Comparison of ENCODE assay signal across 24 cellular contexts in the genomic region with DNA sequence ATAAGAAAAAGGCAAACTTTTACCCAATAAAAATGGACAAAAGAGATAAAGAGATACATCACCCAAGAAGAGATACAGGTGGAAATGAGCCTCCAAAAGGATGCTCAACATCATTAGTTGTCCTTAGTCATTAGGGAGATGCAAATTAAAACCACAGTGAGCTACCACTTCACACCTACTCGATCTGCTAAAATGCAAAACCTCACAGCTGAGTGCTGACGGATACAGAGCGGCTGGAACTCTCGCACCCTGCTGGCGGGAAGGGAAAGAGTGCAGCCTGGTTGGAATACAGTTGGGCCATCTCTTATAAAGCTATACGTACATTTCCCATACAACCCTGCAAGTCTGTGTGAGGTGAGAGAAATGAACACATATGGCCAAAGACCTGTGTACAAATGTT.
A peak's percentile ranks its signal among the peaks of the same experiment; 100 is the strongest.
DNase-seq lines count a peak whose midpoint lies in the region; ATAC-seq, FAIRE-seq and TF ChIP-seq lines count a peak whose summit lies in the region.
"Had no signal": no experiment of that assay in that cellular context is flagged by ENCODE, and none has a peak within 500 bp of the region (broad histone marks: within the 10 kb centered on the region; RNA-seq: fewer than 3 reads in every experiment).

No MANE protein-coding gene starts in this region.

- no peaks in the 10 kb centered on the region for H3K79me1 ChIP-seq in IMR-90 (ENCODE audit: low read depth in 1 of 2, low read length in 2 of 2)

- no peaks in the 10 kb centered on the region for H3K9me3 ChIP-seq in IMR-90 (ENCODE audit: control insufficient read depth, insufficient read depth, low read length)
- H3K9me3 ChIP-seq: body of pancreas, heart left ventricle, left lung, uterus had no signal

- H3K4me2 ChIP-seq in IMR-90 (ENCODE audit: low read depth, low read length) = no peak overlapping the region

- H3K4ac ChIP-seq in IMR-90 (ENCODE audit: low read depth, low read length) = no peak overlapping the region

- peak; percentile 6 for TF ChIP-seq CTCF in D721Med (IDR thresholded peaks at IDR 0.05; ENCODE audit: insufficient read depth, missing control alignments)
- 0 out of 2 replicates have a peak, but pooled peaks have one; percentile 7 for TF ChIP-seq CTCF in IMR-90 (conservative IDR thresholded peaks at IDR 0.05; ENCODE audit: low read depth, low read length)
- TF ChIP-seq CTCF in brain microvascular endothelial cell (IDR thresholded peaks at IDR 0.05; ENCODE audit: low read depth, low read length, missing control alignments) = peak; percentile 44

- BruUV-seq in IMR-90 (replicated peaks; lab: Mats Ljungman, UMichigan) = no TSS peak

- H3K56ac ChIP-seq in IMR-90 (ENCODE audit: extremely low read depth, insufficient read depth, low read length) = no peak overlapping the region

- H3K18ac ChIP-seq in IMR-90 (ENCODE audit: low read depth, low read length) = no peak overlapping the region

- no peak overlapping the region for H2BK5ac ChIP-seq in IMR-90 (ENCODE audit: low read depth, low read length, poor library complexity, severe bottlenecking)

- no peak overlapping the region for H3K27ac ChIP-seq in IMR-90 (ENCODE audit: insufficient read depth, low read length)
- H3K27ac ChIP-seq in brain microvascular endothelial cell = no peak overlapping the region
- H3K27ac ChIP-seq: body of pancreas, C4-2B, heart left ventricle, left lung, uterus had no signal

- intact Hi-C loops in IMR-90 (cut with micrococcal nuclease) = no loop called here

- in situ Hi-C loops in IMR-90 (cut with MboI; ENCODE audit: low sequenced_read_pairs) = no loop called here
- in situ Hi-C loops in brain microvascular endothelial cell (cut with HindIII; ENCODE audit: low pct_ligation_motif_present, low sequenced_read_pairs) = no loop called here

- H3K4me1 ChIP-seq in IMR-90 (ENCODE audit: control insufficient read depth, insufficient read depth, low read length) = no peaks in the 10 kb centered on the region
- H3K4me1 ChIP-seq: body of pancreas, heart left ventricle, left lung, uterus had no signal

- no peak overlapping the region for H2BK15ac ChIP-seq in IMR-90 (ENCODE audit: low read depth, low read length)

- H3K27me3 ChIP-seq in IMR-90 (ENCODE audit: control insufficient read depth, insufficient read depth, low read length) (peaks cover 4% of the 10 kb centered on the region; the same call in 1 of the 2 replicates), brain microvascular endothelial cell (replicated peaks) (peaks cover 2% of the 10 kb centered on the region)
- H3K27me3 ChIP-seq: body of pancreas, uterus had no signal

- no peak overlapping the region for H4K5ac ChIP-seq in IMR-90 (ENCODE audit: low read depth, low read length)

- H3K36me3 ChIP-seq in IMR-90 (ENCODE audit: control insufficient read depth, insufficient read depth, low read length) (no peaks in the 10 kb centered on the region), brain microvascular endothelial cell (replicated peaks) (no peaks in the 10 kb centered on the region)
- H3K36me3 ChIP-seq: heart left ventricle, left lung, uterus had no signal

- no peak overlapping the region for H3K14ac ChIP-seq in IMR-90 (replicated peaks; ENCODE audit: low read depth, low read length)

- no peak overlapping the region for H2AK9ac ChIP-seq in IMR-90 (replicated peaks; ENCODE audit: low read depth, low read length, poor library complexity)

- H3K4me3 ChIP-seq in IMR-90 (ENCODE audit: insufficient read depth, low read depth, low read length) = no peak overlapping the region
- H3K4me3 ChIP-seq in brain microvascular endothelial cell (ENCODE audit: low read depth, low read length) = no peak overlapping the region
- H3K4me3 ChIP-seq: body of pancreas, heart left ventricle, left lung, uterus had no signal

- H3K9me1 ChIP-seq in IMR-90 (ENCODE audit: insufficient read depth, low read length) = no peaks in the 10 kb centered on the region

- no peak for TF ChIP-seq POLR2A in IMR-90 (IDR thresholded peaks at IDR 0.05; ENCODE audit: low read depth, low read length)

- H2BK20ac ChIP-seq in IMR-90 (ENCODE audit: low read depth, low read length) = no peak overlapping the region

- WGBS in IMR-90 (ENCODE audit: extremely low coverage in 2 of 2, insufficient read length in 1 of 2), 2 experiments = no CpG with 5 or more reads among the region's 6 CpGs

- no peaks in the 10 kb centered on the region for H4K20me1 ChIP-seq in IMR-90 (ENCODE audit: insufficient read depth, low read length)

- no peak overlapping the region for H2BK120ac ChIP-seq in IMR-90 (ENCODE audit: low read depth, low read length)

- no peak for DNase-seq in D721Med (ENCODE audit: insufficient read length, low spot score)
- DNase-seq in IMR-90 = no peak
- no peak for DNase-seq in brain microvascular endothelial cell
- DNase-seq in islet precursor cell = peak; percentile 33
- no peak for DNase-seq in SW480 (ENCODE audit: low spot score)
- DNase-seq in NCI-H2227 treated with DMSO at 0.1 percent for 48 hours (lab: John Stamatoyannopoulos, UW) = no peak
- no peak for DNase-seq in hippocampal formation (lab: John Stamatoyannopoulos, UW)
- no peak for DNase-seq in HTR-8/SVneo (ENCODE audit: insufficient read length, low spot score)
- DNase-seq: activated B cell treated with CpG ODN at 0.5 μM for 24 hours; activated CD4-positive, alpha-beta T cell treated with anti-CD3 and anti-CD28 coated beads, Interleukin-2, amount 50 U/mL, for 48 hours; activated CD8-positive, alpha-beta memory T cell treated with anti-CD3 and anti-CD28 coated beads, Interleukin-2, amount 50 U/mL, for 48 hours; body of pancreas; cortex of kidney; EL; HCEC 1CT; heart left ventricle; left lung; NCI-H1048; NCI-H2029; uterus had no signal

- dilution Hi-C loops in IMR-90 (cut with HindIII; ENCODE audit: low sequenced_read_pairs, unreplicated experiment) = no loop called here

- no peak overlapping the region for H2AFZ ChIP-seq in IMR-90 (replicated peaks; ENCODE audit: low read length, poor library complexity)

- H3K9ac ChIP-seq in IMR-90 (ENCODE audit: low read depth, low read length) = no peak overlapping the region

- no peak overlapping the region for H3K23ac ChIP-seq in IMR-90 (ENCODE audit: low read depth, low read length)

- CTCF ChIA-PET in IMR-90 (lab: Yijun Ruan, JAX) = no interaction called here

- no peak overlapping the region for H4K8ac ChIP-seq in IMR-90 (ENCODE audit: low read depth in 2 of 2, low read length in 2 of 2)

- ATAC-seq in IMR-90 (ENCODE audit: low read depth) = 0 out of 2 replicates have a peak, but pooled peaks have one; percentile 40
- ATAC-seq: body of pancreas, heart left ventricle, left lung, Panc1 had no signal

- no peak for TF ChIP-seq RAD21 in IMR-90 (IDR thresholded peaks at IDR 0.05; ENCODE audit: low read length)

- FAIRE-seq in D721Med (lab: Jason Lieb, UNC) = no peak
- no peak for FAIRE-seq in HTR-8/SVneo (lab: Jason Lieb, UNC)
- FAIRE-seq: endometrium, GM18507 had no signal

- no peak overlapping the region for H4K91ac ChIP-seq in IMR-90 (ENCODE audit: insufficient read depth, low read depth, low read length)

- H2AK5ac ChIP-seq in IMR-90 (ENCODE audit: low read depth, low read length) = no peak overlapping the region

- POLR2A ChIA-PET in IMR-90 (lab: Charles Lee; ENCODE audit: unreplicated experiment) = no interaction called here

TF ChIP-seq in IMR-90, 13 proteins besides CTCF, POLR2A, EP300 and RAD21:
- TF ChIP-seq RFX5 (IDR thresholded peaks at IDR 0.05; ENCODE audit: low read depth, low read length) (no peak), BHLHE40 (IDR thresholded peaks at IDR 0.05; ENCODE audit: low read depth, low read length) (no peak), MXI1 (IDR thresholded peaks at IDR 0.05; ENCODE audit: borderline replicate concordance, low read depth, low read length) (no peak), CEBPB (IDR thresholded peaks at IDR 0.05; ENCODE audit: low read depth, low read length) (no peak)
